1 cellular context compared by ENCODE assay signal in the genomic region with DNA sequence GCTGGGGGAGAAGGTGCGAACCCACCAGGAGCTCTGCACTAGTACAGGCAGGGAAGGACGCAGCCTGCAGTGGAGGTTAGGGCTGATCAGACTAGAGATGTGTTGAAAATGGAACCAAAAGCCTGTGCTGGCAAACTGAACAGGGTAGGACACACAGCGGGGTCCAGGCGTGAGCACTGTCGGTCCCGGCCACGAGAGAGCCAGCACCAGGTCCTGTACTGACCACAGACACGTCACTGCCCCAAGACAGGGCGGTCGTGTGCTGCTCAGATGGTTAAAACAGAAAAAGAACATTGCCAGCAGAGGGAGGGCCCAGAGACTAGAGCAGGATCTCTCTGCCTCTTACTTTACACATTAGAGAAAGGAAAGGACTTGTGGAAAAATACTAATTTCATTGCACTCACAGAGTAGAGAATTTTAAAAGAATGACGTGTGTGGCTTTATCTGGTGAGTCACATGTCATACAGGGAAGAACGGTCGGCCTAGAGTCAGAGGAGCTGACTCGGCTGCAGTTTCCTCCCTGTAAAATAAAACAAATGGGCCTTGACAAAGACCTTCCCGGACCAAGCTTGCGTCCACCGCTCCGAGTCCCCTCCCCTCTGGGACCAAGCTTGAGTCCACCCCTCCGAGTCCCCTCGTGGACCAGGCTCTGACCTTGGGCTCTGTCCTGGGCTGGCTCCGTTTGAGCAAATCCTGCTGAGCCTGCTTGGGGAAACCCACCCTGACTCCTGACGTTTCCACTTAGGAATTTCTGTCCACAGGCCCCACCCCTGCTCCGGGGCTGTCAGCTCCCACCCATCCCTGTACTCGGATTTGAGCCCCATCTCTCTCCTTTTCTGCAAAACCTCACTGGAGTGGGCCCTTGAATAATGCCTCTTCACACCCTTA.
TF ChIP-seq lines count a peak whose summit lies in the region.

No MANE protein-coding gene starts in this region.

TF ChIP-seq in HepG2, 621 proteins besides CTCF, POLR2A, EP300 and RAD21 (continued from another document and continues in another):
- TF ChIP-seq, protein P1, sequence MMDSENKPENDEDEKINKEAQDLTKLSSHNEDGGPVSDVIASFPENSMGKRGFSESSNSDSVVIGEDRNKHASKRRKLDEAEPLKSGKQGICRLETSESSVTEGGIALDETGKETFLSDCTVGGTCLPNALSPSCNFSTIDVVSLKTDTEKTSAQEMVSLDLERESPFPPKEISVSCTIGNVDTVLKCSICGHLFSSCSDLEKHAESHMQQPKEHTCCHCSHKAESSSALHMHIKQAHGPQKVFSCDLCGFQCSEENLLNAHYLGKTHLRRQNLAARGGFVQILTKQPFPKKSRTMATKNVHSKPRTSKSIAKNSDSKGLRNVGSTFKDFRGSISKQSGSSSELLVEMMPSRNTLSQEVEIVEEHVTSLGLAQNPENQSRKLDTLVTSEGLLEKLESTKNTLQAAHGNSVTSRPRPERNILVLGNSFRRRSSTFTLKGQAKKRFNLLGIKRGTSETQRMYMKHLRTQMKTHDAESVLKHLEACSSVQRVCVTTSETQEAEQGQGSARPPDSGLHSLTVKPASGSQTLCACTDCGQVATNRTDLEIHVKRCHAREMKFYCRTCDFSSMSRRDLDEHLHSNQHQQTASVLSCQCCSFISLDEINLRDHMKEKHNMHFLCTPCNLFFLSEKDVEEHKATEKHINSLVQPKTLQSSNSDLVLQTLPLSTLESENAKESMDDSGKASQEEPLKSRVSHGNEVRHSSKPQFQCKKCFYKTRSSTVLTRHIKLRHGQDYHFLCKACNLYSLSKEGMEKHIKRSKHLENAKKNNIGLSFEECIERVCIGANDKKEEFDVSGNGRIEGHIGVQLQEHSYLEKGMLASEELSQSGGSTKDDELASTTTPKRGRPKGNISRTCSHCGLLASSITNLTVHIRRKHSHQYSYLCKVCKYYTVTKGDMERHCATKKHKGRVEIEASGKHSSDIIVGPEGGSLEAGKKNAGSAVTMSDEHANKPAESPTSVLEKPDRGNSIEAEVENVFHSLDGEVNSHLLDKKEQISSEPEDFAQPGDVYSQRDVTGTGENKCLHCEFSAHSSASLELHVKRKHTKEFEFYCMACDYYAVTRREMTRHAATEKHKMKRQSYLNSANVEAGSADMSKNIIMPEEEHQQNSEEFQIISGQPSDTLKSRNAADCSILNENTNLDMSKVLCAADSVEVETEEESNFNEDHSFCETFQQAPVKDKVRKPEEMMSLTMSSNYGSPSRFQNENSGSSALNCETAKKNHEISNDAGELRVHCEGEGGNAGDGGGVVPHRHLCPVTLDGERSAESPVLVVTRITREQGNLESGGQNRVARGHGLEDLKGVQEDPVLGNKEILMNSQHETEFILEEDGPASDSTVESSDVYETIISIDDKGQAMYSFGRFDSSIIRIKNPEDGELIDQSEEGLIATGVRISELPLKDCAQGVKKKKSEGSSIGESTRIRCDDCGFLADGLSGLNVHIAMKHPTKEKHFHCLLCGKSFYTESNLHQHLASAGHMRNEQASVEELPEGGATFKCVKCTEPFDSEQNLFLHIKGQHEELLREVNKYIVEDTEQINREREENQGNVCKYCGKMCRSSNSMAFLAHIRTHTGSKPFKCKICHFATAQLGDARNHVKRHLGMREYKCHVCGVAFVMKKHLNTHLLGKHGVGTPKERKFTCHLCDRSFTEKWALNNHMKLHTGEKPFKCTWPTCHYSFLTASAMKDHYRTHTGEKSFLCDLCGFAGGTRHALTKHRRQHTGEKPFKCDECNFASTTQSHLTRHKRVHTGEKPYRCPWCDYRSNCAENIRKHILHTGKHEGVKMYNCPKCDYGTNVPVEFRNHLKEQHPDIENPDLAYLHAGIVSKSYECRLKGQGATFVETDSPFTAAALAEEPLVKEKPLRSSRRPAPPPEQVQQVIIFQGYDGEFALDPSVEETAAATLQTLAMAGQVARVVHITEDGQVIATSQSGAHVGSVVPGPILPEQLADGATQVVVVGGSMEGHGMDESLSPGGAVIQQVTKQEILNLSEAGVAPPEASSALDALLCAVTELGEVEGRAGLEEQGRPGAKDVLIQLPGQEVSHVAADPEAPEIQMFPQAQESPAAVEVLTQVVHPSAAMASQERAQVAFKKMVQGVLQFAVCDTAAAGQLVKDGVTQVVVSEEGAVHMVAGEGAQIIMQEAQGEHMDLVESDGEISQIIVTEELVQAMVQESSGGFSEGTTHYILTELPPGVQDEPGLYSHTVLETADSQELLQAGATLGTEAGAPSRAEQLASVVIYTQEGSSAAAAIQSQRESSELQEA (CRISPR knock-in tag; IDR thresholded peaks at IDR 0.05; ENCODE audit: not compliant biosample characterization): peak; percentile 32
- TF ChIP-seq PHF20 (CRISPR knock-in tag; IDR thresholded peaks at IDR 0.05): peak; percentile 45
- TF ChIP-seq ZNF660 (CRISPR knock-in tag; IDR thresholded peaks at IDR 0.05; ENCODE audit: borderline replicate concordance, low read depth): no peak
- TF ChIP-seq ZFY (CRISPR knock-in tag; IDR thresholded peaks at IDR 0.05): peak; percentile 67; the same call in 1 of the 2 replicates
- peak; percentile 67 for TF ChIP-seq MED1 (CRISPR knock-in tag; IDR thresholded peaks at IDR 0.05)
- TF ChIP-seq TOPORS (CRISPR knock-in tag; IDR thresholded peaks at IDR 0.05): no peak
- no peak for TF ChIP-seq CBFB (CRISPR knock-in tag; IDR thresholded peaks at IDR 0.05)
- TF ChIP-seq ATF1 (CRISPR knock-in tag; IDR thresholded peaks at IDR 0.05): no peak
- TF ChIP-seq, protein P2, sequence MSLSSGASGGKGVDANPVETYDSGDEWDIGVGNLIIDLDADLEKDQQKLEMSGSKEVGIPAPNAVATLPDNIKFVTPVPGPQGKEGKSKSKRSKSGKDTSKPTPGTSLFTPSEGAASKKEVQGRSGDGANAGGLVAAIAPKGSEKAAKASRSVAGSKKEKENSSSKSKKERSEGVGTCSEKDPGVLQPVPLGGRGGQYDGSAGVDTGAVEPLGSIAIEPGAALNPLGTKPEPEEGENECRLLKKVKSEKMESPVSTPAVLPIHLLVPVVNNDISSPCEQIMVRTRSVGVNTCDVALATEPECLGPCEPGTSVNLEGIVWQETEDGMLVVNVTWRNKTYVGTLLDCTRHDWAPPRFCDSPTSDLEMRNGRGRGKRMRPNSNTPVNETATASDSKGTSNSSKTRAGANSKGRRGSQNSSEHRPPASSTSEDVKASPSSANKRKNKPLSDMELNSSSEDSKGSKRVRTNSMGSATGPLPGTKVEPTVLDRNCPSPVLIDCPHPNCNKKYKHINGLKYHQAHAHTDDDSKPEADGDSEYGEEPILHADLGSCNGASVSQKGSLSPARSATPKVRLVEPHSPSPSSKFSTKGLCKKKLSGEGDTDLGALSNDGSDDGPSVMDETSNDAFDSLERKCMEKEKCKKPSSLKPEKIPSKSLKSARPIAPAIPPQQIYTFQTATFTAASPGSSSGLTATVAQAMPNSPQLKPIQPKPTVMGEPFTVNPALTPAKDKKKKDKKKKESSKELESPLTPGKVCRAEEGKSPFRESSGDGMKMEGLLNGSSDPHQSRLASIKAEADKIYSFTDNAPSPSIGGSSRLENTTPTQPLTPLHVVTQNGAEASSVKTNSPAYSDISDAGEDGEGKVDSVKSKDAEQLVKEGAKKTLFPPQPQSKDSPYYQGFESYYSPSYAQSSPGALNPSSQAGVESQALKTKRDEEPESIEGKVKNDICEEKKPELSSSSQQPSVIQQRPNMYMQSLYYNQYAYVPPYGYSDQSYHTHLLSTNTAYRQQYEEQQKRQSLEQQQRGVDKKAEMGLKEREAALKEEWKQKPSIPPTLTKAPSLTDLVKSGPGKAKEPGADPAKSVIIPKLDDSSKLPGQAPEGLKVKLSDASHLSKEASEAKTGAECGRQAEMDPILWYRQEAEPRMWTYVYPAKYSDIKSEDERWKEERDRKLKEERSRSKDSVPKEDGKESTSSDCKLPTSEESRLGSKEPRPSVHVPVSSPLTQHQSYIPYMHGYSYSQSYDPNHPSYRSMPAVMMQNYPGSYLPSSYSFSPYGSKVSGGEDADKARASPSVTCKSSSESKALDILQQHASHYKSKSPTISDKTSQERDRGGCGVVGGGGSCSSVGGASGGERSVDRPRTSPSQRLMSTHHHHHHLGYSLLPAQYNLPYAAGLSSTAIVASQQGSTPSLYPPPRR (CRISPR knock-in tag; IDR thresholded peaks at IDR 0.05; ENCODE audit: borderline replicate concordance): no peak
- peak; percentile 50 for TF ChIP-seq SRSF1 (optimal IDR thresholded peaks at IDR 0.05; ENCODE audit: low read depth, low read length)
- TF ChIP-seq ZNF773 (CRISPR knock-in tag; IDR thresholded peaks at IDR 0.05; ENCODE audit: borderline replicate concordance): no peak
- TF ChIP-seq ZBTB3 (CRISPR knock-in tag; IDR thresholded peaks at IDR 0.05; ENCODE audit: borderline replicate concordance, low read depth): no peak
- TF ChIP-seq, protein P3, sequence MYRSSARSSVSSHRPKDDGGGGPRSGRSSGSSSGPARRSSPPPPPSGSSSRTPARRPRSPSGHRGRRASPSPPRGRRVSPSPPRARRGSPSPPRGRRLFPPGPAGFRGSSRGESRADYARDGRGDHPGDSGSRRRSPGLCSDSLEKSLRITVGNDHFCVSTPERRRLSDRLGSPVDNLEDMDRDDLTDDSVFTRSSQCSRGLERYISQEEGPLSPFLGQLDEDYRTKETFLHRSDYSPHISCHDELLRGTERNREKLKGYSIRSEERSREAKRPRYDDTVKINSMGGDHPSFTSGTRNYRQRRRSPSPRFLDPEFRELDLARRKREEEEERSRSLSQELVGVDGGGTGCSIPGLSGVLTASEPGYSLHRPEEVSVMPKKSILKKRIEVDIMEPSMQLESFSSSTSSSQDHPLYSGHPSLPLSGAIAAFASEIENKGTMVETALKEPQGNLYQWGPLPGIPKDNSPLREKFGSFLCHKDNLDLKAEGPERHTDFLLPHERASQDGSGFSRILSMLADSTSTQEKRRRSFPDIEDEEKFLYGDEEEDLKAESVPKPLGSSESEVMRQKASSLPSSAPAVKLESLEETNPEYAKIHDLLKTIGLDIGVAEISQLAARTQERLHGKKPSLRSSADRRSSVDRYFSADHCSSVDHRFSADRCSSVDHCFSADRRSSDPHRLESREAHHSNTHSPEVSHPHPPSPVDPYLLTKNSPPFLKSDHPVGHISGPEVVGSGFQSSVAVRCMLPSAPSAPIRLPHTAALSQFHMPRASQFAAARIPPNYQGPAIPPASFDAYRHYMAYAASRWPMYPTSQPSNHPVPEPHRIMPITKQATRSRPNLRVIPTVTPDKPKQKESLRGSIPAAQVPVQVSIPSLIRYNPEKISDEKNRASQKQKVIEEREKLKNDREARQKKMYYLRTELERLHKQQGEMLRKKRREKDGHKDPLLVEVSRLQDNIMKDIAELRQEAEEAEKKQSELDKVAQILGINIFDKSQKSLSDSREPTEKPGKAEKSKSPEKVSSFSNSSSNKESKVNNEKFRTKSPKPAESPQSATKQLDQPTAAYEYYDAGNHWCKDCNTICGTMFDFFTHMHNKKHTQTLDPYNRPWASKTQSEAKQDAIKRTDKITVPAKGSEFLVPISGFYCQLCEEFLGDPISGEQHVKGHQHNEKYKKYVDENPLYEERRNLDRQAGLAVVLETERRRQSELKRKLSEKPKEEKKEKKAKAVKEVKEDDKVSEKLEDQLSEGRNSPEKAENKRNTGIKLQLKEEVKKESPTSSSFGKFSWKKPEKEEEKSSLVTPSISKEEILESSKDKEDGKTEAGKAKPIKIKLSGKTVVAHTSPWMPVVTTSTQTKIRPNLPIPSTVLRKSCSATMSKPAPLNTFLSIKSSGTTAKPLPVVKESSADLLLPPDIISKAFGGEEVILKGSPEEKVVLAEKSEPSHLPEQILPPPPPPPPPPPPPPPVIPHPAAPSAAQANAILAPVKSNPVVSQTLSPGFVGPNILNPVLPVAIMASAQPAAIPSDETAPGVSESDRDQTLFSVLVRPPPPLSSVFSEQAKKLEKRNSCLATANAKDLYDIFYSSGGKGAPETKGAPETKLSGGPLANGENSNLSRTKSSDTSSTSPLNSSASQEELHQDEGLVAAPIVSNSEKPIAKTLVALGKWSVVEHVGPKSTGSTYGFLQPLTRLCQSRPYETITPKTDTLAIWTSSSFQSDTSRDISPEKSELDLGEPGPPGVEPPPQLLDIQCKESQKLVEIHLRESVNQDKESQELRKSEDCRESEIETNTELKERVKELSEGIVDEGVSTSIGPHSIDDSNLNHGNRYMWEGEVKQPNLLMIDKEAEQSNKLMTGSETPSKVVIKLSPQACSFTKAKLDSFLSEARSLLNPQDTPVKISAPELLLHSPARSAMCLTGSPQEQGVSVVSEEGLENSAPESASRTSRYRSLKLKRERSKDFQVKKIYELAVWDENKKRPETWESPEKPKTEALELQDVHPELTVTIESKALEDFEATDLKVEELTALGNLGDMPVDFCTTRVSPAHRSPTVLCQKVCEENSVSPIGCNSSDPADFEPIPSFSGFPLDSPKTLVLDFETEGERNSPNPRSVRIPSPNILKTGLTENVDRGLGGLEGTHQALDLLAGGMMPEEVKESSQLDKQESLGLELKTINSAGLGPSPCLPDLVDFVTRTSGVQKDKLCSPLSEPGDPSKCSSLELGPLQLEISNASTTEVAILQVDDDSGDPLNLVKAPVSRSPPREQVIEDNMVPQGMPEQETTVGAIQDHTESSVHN (CRISPR knock-in tag; IDR thresholded peaks at IDR 0.05): no peak
- peak; percentile 88; the same call in 1 of the 2 replicates for TF ChIP-seq ZNF556 (CRISPR knock-in tag; IDR thresholded peaks at IDR 0.05; ENCODE audit: borderline replicate concordance)
- TF ChIP-seq, protein P4, sequence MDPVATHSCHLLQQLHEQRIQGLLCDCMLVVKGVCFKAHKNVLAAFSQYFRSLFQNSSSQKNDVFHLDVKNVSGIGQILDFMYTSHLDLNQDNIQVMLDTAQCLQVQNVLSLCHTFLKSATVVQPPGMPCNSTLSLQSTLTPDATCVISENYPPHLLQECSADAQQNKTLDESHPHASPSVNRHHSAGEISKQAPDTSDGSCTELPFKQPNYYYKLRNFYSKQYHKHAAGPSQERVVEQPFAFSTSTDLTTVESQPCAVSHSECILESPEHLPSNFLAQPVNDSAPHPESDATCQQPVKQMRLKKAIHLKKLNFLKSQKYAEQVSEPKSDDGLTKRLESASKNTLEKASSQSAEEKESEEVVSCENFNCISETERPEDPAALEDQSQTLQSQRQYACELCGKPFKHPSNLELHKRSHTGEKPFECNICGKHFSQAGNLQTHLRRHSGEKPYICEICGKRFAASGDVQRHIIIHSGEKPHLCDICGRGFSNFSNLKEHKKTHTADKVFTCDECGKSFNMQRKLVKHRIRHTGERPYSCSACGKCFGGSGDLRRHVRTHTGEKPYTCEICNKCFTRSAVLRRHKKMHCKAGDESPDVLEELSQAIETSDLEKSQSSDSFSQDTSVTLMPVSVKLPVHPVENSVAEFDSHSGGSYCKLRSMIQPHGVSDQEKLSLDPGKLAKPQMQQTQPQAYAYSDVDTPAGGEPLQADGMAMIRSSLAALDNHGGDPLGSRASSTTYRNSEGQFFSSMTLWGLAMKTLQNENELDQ (CRISPR knock-in tag; IDR thresholded peaks at IDR 0.05; ENCODE audit: borderline replicate concordance): no peak
- TF ChIP-seq, protein P5, sequence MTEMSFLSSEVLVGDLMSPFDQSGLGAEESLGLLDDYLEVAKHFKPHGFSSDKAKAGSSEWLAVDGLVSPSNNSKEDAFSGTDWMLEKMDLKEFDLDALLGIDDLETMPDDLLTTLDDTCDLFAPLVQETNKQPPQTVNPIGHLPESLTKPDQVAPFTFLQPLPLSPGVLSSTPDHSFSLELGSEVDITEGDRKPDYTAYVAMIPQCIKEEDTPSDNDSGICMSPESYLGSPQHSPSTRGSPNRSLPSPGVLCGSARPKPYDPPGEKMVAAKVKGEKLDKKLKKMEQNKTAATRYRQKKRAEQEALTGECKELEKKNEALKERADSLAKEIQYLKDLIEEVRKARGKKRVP (CRISPR knock-in tag; IDR thresholded peaks at IDR 0.05): no peak
- TF ChIP-seq HHEX (CRISPR knock-in tag; IDR thresholded peaks at IDR 0.05): no peak
- TF ChIP-seq FOXK1 (CRISPR knock-in tag; IDR thresholded peaks at IDR 0.05; ENCODE audit: borderline replicate concordance, low read depth): no peak
- TF ChIP-seq, protein P6, sequence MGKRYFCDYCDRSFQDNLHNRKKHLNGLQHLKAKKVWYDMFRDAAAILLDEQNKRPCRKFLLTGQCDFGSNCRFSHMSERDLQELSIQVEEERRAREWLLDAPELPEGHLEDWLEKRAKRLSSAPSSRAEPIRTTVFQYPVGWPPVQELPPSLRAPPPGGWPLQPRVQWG (CRISPR knock-in tag; IDR thresholded peaks at IDR 0.05; ENCODE audit: borderline replicate concordance, low read depth): no peak
- TF ChIP-seq ZNF432 (CRISPR knock-in tag; IDR thresholded peaks at IDR 0.05; ENCODE audit: borderline replicate concordance): no peak
- no peak for TF ChIP-seq MBD4 (IDR thresholded peaks at IDR 0.05; ENCODE audit: borderline replicate concordance, low read length)
- TF ChIP-seq KDM2A (CRISPR knock-in tag; IDR thresholded peaks at IDR 0.05; ENCODE audit: borderline replicate concordance, low read depth): 0 out of 2 replicates have a peak, but pooled peaks have one; percentile 43
